In genomic region chr1:151596166-151596933, GRCh38 we compare ENCODE assay signal across 1 cellular context.
TF ChIP-seq lines count a peak whose summit lies in the region.

No MANE protein-coding gene starts in this region.

TF ChIP-seq in K562, 482 proteins besides CTCF, POLR2A, EP300 and RAD21 (continued from another document and continues in another):
- peak; percentile 81; the same call in 1 of the 2 replicates for TF ChIP-seq HES1 (IDR thresholded peaks at IDR 0.05; ENCODE audit: low read depth)
- no peak for TF ChIP-seq ZC3H8 (IDR thresholded peaks at IDR 0.05)
- TF ChIP-seq ZNF41 (CRISPR knock-in tag; conservative IDR thresholded peaks at IDR 0.05) = 0 out of 2 replicates have a peak, but pooled peaks have one; percentile 14
- peak; percentile 74 for TF ChIP-seq HMBOX1 (IDR thresholded peaks at IDR 0.05)
- no peak for TF ChIP-seq ELF1 (tag; IDR thresholded peaks at IDR 0.05)
- peak; percentile 56 to 96; a peak in 3 of 4 replicates for TF ChIP-seq TEAD1 (CRISPR knock-in tag; IDR thresholded peaks at IDR 0.05)
- TF ChIP-seq KAT8 (IDR thresholded peaks at IDR 0.05; ENCODE audit: low read depth) = no peak
- TF ChIP-seq NFIC (IDR thresholded peaks at IDR 0.05) = peak; percentile 95
- no peak for TF ChIP-seq GABPB1 (CRISPR knock-in tag; IDR thresholded peaks at IDR 0.05)
- no peak for TF ChIP-seq MCM7 (IDR thresholded peaks at IDR 0.05)
- TF ChIP-seq ZNF584 (CRISPR knock-in tag; IDR thresholded peaks at IDR 0.05; ENCODE audit: low read depth) = peak; percentile 84; the same call in 1 of the 2 replicates
- TF ChIP-seq REST (CRISPR knock-in tag; IDR thresholded peaks at IDR 0.05; ENCODE audit: low read depth) = no peak
- TF ChIP-seq HIVEP1 (CRISPR knock-in tag; IDR thresholded peaks at IDR 0.05) = no peak
- TF ChIP-seq CREBBP (IDR thresholded peaks at IDR 0.05; ENCODE audit: low read depth, low read length) = no peak
- TF ChIP-seq PHF8 (IDR thresholded peaks at IDR 0.05; ENCODE audit: borderline replicate concordance, low read length) = no peak
- TF ChIP-seq TBL1XR1 (IDR thresholded peaks at IDR 0.05; ENCODE audit: low read length in 2 of 2) = peak; percentile 90 to 97
- peak in 1 of 3 experiments; percentile 74; a peak in 2 of 6 replicates for TF ChIP-seq ZBTB11 (CRISPR knock-in tag; IDR thresholded peaks at IDR 0.05)
- TF ChIP-seq MAX (CRISPR knock-in tag; IDR thresholded peaks at IDR 0.05) = peak; percentile 13; the same call in 1 of the 2 replicates
- TF ChIP-seq SAFB2 (IDR thresholded peaks at IDR 0.05; ENCODE audit: borderline replicate concordance, low read depth, low read length, severe bottlenecking) = no peak
- no peak for TF ChIP-seq NFXL1 (CRISPR knock-in tag; IDR thresholded peaks at IDR 0.05)
- no peak for TF ChIP-seq ARID3B (CRISPR knock-in tag; IDR thresholded peaks at IDR 0.05; ENCODE audit: borderline replicate concordance)
- no peak for TF ChIP-seq MXI1 (IDR thresholded peaks at IDR 0.05; ENCODE audit: low read depth, low read length)
- no peak for TF ChIP-seq FIP1L1 (IDR thresholded peaks at IDR 0.05; ENCODE audit: low read depth, low read length, poor library complexity, severe bottlenecking)
- TF ChIP-seq NELFE (IDR thresholded peaks at IDR 0.05; ENCODE audit: insufficient read depth, insufficient read length) = no peak
- TF ChIP-seq HDAC2 (IDR thresholded peaks at IDR 0.05) = peak; percentile 90
- TF ChIP-seq MYNN (IDR thresholded peaks at IDR 0.05) = peak; percentile 91; the same call in 1 of the 2 replicates
- TF ChIP-seq MYNN (CRISPR knock-in tag; IDR thresholded peaks at IDR 0.05) = no peak
- TF ChIP-seq ZEB2 (IDR thresholded peaks at IDR 0.05) = peak; percentile 83
- 0 out of 2 replicates have a peak, but pooled peaks have one; percentile 66 for TF ChIP-seq PYGO2 (tag; IDR thresholded peaks at IDR 0.05)
- peak; percentile 88 for TF ChIP-seq C11orf30 (IDR thresholded peaks at IDR 0.05; ENCODE audit: low read depth)
- no peak for TF ChIP-seq NKRF (IDR thresholded peaks at IDR 0.05; ENCODE audit: borderline replicate concordance)
- TF ChIP-seq NCOR1 (IDR thresholded peaks at IDR 0.05) = peak; percentile 99
- TF ChIP-seq TFE3 (CRISPR knock-in tag; IDR thresholded peaks at IDR 0.05) = no peak
- TF ChIP-seq BCOR (IDR thresholded peaks at IDR 0.05) = peak; percentile 78; the same call in 1 of the 2 replicates
- peak; percentile 56; the same call in 1 of the 2 replicates for TF ChIP-seq MBD2 (IDR thresholded peaks at IDR 0.05; ENCODE audit: borderline replicate concordance, low read depth)
- peak; percentile 77 for TF ChIP-seq SMAD1 (IDR thresholded peaks at IDR 0.05; ENCODE audit: low read depth, low read length, partially characterized antibody)
- TF ChIP-seq ZNF12 (CRISPR knock-in tag; IDR thresholded peaks at IDR 0.05) = no peak
- no peak; the same call in 1 of the 2 replicates for TF ChIP-seq ZKSCAN1 (IDR thresholded peaks at IDR 0.05; ENCODE audit: low read depth, low read length)
- TF ChIP-seq RFX1 (IDR thresholded peaks at IDR 0.05) = no peak
- no peak for TF ChIP-seq XRCC4 (IDR thresholded peaks at IDR 0.05; ENCODE audit: extremely low read depth, insufficient read depth, insufficient read length)
- peak; percentile 86; the same call in 1 of the 2 replicates for TF ChIP-seq ZNF644 (tag; IDR thresholded peaks at IDR 0.05; ENCODE audit: low read depth)
- peak; percentile 98 for TF ChIP-seq FOSL1 (tag; conservative IDR thresholded peaks at IDR 0.05)
- TF ChIP-seq KDM1A (IDR thresholded peaks at IDR 0.05) = peak; percentile 94 to 95
- no peak for TF ChIP-seq CEBPB (tag; IDR thresholded peaks at IDR 0.05)
- no peak for TF ChIP-seq ZNF699 (CRISPR knock-in tag; IDR thresholded peaks at IDR 0.05; ENCODE audit: insufficient replicate concordance)
- no peak for TF ChIP-seq ETS2 (tag; IDR thresholded peaks at IDR 0.05; ENCODE audit: borderline replicate concordance, poor library complexity, severe bottlenecking)
- no peak for TF ChIP-seq HNRNPH1 (optimal IDR thresholded peaks at IDR 0.05; ENCODE audit: low read depth, low read length)
- TF ChIP-seq STAG1 (CRISPR knock-in tag; IDR thresholded peaks at IDR 0.05; ENCODE audit: borderline replicate concordance) = no peak
- TF ChIP-seq FOS (IDR thresholded peaks at IDR 0.05; ENCODE audit: extremely low read depth, insufficient read length) = peak; percentile 36
- no peak for TF ChIP-seq NR4A1 (CRISPR knock-in tag; IDR thresholded peaks at IDR 0.05)
- 0 out of 2 replicates have a peak, but pooled peaks have one; percentile 38 for TF ChIP-seq NR4A1 (tag; IDR thresholded peaks at IDR 0.05)
- TF ChIP-seq PHB2 (IDR thresholded peaks at IDR 0.05; ENCODE audit: low read depth) = peak; percentile 79
- TF ChIP-seq CBFA2T3 (IDR thresholded peaks at IDR 0.05) = peak; percentile 99
